ENCODE assay signal across 9 cellular contexts in genomic region chr3:141308588-141309218, GRCh38. TPM values are rescaled to one million over a fixed set of nuclear protein-coding genes. Genes with fewer than 3 reads are reported as not detected.
DNase-seq lines count a peak whose midpoint lies in the region; ATAC-seq and TF ChIP-seq lines count a peak whose summit lies in the region.
"Had no signal": no experiment of that assay in that cellular context is flagged by ENCODE, and none has a peak within 500 bp of the region (broad histone marks: within the 10 kb centered on the region; RNA-seq: fewer than 3 reads in every experiment).

No MANE protein-coding gene starts in this region.

- ATAC-seq in GM21423 (IDR thresholded peaks at IDR 0.05; ENCODE audit: unreplicated experiment) = no peak
- ATAC-seq: GM12878 had no signal

- intact Hi-C loops in cardiac septum (cut with DNase I) (no loop called here), colonic mucosa (cut with DNase I) (loop anchor here (5.0 kb wide), 2 partner anchors 49 to 149 kb away; no protein-coding TSS in a partner anchor)

- no peaks in the 10 kb centered on the region for H3K27me3 ChIP-seq in cardiac muscle cell
- H3K27me3 ChIP-seq in colonic mucosa = no peaks in the 10 kb centered on the region

- H3K27ac ChIP-seq in cardiac muscle cell (no peak overlapping the region), colonic mucosa (no peak overlapping the region)

- H3K36me3 ChIP-seq in cardiac muscle cell (no peaks in the 10 kb centered on the region), colonic mucosa (no peaks in the 10 kb centered on the region)

- DNase-seq in cardiac muscle cell (ENCODE audit: low read depth in 1 of 2, low spot score in 1 of 2) = peak; percentile 64 to 68
- no peak for DNase-seq in cardiac septum (ENCODE audit: low spot score)
- peak; percentile 85 for DNase-seq in NCI-H69 (lab: John Stamatoyannopoulos, UW)
- peak; percentile 84 for DNase-seq in colonic mucosa
- DNase-seq in mucosa of gallbladder (ENCODE audit: low spot score) = peak; percentile 55
- no peak for DNase-seq in NCI-H1436 (lab: John Stamatoyannopoulos, UW)
- DNase-seq in cerebellar nuclear complex (lab: John Stamatoyannopoulos, UW) = no peak

- no peak overlapping the region for H3K4me3 ChIP-seq in cardiac muscle cell
- H3K4me3 ChIP-seq in colonic mucosa = no peak overlapping the region
- H3K4me3 ChIP-seq: GM12878 had no signal

- H3K4me1 ChIP-seq in cardiac muscle cell (ENCODE audit: low read depth) (no peaks in the 10 kb centered on the region), colonic mucosa (no peaks in the 10 kb centered on the region)

- TF ChIP-seq CTCF in cardiac muscle cell (IDR thresholded peaks at IDR 0.05; ENCODE audit: low read depth, low read length) (peak; percentile 67), colonic mucosa (IDR thresholded peaks at IDR 0.05) (peak; percentile 27)

- no peak overlapping the region for H3K9ac ChIP-seq in colonic mucosa (ENCODE audit: low read depth in 2 of 2, low read length in 2 of 2)

- H3K9me3 ChIP-seq in cardiac muscle cell (ENCODE audit: low read depth) (no peaks in the 10 kb centered on the region), colonic mucosa (no peaks in the 10 kb centered on the region)

RNA-seq across cellular contexts. Expression of gene ZBTB38, which starts 59.6 kb away (rescaled TPM):
- total RNA-seq in cardiac muscle cell (22.5 and 35.9 TPM in 2 replicates), cardiac septum (119 TPM), colonic mucosa (100 to 1,000 TPM in 1 of 2 donors, 10 to 100 TPM in 1; 95.5 to 112 TPM), mucosa of gallbladder (159 TPM)
- polyA plus RNA-seq in cardiac muscle cell = 12.9 and 20.1 TPM in 2 replicates

Comparison
In these comparisons a context has a peak if more than half of its experiments do, and no peak if none do; other contexts are left out.
1. DNase-seq: peak in cardiac muscle cell (2 of 2), NCI-H69 (single experiment), colonic mucosa (single experiment) and mucosa of gallbladder (single experiment); none in cardiac septum (single experiment), NCI-H1436 (single experiment) and cerebellar nuclear complex (0 of 2).